In the genomic region with DNA sequence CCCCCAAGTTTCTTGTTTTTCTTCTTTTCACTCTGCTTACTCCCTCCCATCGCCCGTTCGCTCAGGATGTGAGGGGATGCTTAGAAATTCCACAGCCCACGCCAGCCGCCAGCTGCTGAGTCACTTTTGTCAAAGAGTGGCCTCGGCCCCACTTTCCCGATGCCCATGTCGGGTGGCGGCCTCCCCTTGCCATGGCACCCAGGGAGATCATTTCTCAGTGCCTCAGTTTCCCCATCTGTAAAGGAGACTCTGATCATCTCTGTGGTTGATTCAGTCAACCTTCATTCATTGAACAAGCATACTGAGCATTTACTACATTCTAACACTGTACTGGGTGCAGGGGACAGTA, we compare ENCODE assay signal across 1 cellular context.
TF ChIP-seq lines count a peak whose summit lies in the region.

No MANE protein-coding gene starts in this region.

TF ChIP-seq in GM12878, 131 proteins besides CTCF, POLR2A, EP300 and RAD21:
- TF ChIP-seq NBN (IDR thresholded peaks at IDR 0.05): peak; percentile 72; the same call in 1 of the 2 replicates
- TF ChIP-seq, protein P1, sequence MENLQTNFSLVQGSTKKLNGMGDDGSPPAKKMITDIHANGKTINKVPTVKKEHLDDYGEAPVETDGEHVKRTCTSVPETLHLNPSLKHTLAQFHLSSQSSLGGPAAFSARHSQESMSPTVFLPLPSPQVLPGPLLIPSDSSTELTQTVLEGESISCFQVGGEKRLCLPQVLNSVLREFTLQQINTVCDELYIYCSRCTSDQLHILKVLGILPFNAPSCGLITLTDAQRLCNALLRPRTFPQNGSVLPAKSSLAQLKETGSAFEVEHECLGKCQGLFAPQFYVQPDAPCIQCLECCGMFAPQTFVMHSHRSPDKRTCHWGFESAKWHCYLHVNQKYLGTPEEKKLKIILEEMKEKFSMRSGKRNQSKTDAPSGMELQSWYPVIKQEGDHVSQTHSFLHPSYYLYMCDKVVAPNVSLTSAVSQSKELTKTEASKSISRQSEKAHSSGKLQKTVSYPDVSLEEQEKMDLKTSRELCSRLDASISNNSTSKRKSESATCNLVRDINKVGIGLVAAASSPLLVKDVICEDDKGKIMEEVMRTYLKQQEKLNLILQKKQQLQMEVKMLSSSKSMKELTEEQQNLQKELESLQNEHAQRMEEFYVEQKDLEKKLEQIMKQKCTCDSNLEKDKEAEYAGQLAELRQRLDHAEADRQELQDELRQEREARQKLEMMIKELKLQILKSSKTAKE (IDR thresholded peaks at IDR 0.05; ENCODE audit: low read depth, poor library complexity, severe bottlenecking): no peak
